Comparison of ENCODE assay signal across 28 cellular contexts in genomic region chr2:231494669-231495068, GRCh38. TPM values are rescaled to one million over a fixed set of nuclear protein-coding genes. Genes with fewer than 3 reads are reported as not detected.
"Had no signal": no experiment of that assay in that cellular context is flagged by ENCODE, and none has a peak within 500 bp of the region (broad histone marks: within the 10 kb centered on the region; RNA-seq: fewer than 3 reads in every experiment).

No MANE protein-coding gene starts in this region.

- H3K9me3 Mint-ChIP-seq: dendritic cell treated with granulocyte-macrophage colony-stimulating factor and Interleukin-4, amounts not matched to agents 40 ng/mL and 50 ng/mL, for 4 days had no signal

- H3K27ac ChIP-seq: colonic mucosa, esophagus muscularis mucosa, foreskin keratinocyte, gastrocnemius medialis, heart right ventricle, left lung, lower lobe of right lung had no signal

- H3K4me1 ChIP-seq: colonic mucosa, esophagus muscularis mucosa, foreskin keratinocyte, gastrocnemius medialis, heart right ventricle, left lung, lower lobe of right lung had no signal

- ATAC-seq: foreskin keratinocyte, gastrocnemius medialis, heart right ventricle, left cardiac atrium, left lung, left ventricle myocardium superior, lower lobe of right lung, mucosa of descending colon had no signal

- H3K4me3 Mint-ChIP-seq: dendritic cell treated with granulocyte-macrophage colony-stimulating factor and Interleukin-4, amounts not matched to agents 40 ng/mL and 50 ng/mL, for 4 days; mesothelial cell of epicardium had no signal

- DNase-seq: colonic mucosa; cortex of kidney; effector CD8-positive, alpha-beta T cell; foreskin keratinocyte; gastrocnemius medialis; glutamatergic neuron; head of caudate nucleus; heart right ventricle; hippocampal formation; left cardiac atrium; left lung; left ventricle myocardium superior; lower lobe of right lung; mesenchymal stem cell; mucosa of descending colon had no signal

- H3K27me3 ChIP-seq: colonic mucosa, esophagus muscularis mucosa, foreskin keratinocyte, gastrocnemius medialis, heart right ventricle, left lung had no signal

- H3K4me3 ChIP-seq: colonic mucosa, esophagus muscularis mucosa, gastrocnemius medialis, heart right ventricle, left lung, lower lobe of right lung, mucosa of descending colon had no signal

- H3K36me3 ChIP-seq: colonic mucosa, esophagus muscularis mucosa, gastrocnemius medialis, heart right ventricle, left lung, lower lobe of right lung had no signal

- H3K4me1 Mint-ChIP-seq: mesothelial cell of epicardium had no signal

- FAIRE-seq: endothelial cell of umbilical vein, islet of Langerhans, keratinocyte had no signal

- H3K9me3 ChIP-seq: colonic mucosa, esophagus muscularis mucosa, gastrocnemius medialis, left lung, lower lobe of right lung, mucosa of descending colon had no signal

- H3K27ac Mint-ChIP-seq: dendritic cell treated with granulocyte-macrophage colony-stimulating factor and Interleukin-4, amounts not matched to agents 40 ng/mL and 50 ng/mL, for 4 days; mesothelial cell of epicardium had no signal

RNA-seq across cellular contexts. Expression of gene NMUR1, which starts 35.6 kb away (rescaled TPM):
- total RNA-seq: dermis microvascular lymphatic vessel endothelial cell, endothelial cell of umbilical vein, epithelial cell of proximal tubule, fibroblast of villous mesenchyme, foreskin keratinocyte, glomerular endothelial cell, kidney epithelial cell, left ventricle myocardium superior, lung microvascular endothelial cell, myocyte had no signal
